8 cellular contexts compared by ENCODE assay signal in the genomic region with DNA sequence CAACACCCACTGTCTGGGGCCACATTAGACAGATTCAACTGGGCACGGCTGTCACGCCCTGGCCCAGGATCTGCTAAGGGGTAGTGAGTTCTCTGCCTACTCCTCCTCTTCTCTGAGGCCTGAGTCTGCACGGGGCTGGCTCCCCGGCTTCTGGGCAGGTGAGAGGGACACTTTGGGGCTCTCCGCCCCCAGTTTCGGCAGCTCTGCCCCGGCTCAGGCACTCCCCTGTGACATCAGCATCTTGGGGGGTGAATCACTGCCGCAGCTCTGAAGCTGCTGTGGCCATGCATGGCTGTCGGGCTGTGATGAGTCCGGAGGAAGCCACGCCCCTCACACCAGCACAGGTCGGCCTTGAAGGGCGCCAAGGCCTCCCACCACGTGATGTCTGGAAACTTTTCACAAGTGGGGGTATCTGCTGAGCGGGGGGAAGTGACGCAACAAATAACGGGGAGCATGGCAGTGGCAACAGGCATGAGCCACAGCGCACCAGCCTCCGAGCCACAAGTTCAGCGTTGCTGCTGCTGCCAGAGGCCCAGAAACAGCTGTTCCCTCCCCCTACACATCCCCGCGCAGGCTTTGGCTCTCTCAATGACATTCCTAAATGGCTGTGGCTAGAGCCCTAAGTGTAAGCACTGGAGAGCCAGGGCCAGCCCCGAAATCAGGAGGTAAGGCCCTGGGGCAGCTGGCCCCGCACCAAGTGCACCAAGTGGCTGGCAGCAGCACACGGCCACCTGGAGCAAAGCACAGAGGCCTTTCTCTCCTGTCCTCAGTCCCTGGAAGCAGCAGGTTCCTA. TPM values are rescaled to one million over a fixed set of nuclear protein-coding genes. Genes with fewer than 3 reads are reported as not detected.
A peak's percentile ranks its signal among the peaks of the same experiment; 100 is the strongest.
DNase-seq lines count a peak whose midpoint lies in the region; ATAC-seq, FAIRE-seq and TF ChIP-seq lines count a peak whose summit lies in the region.

No MANE protein-coding gene starts in this region.

- H3K27me3 ChIP-seq in left ventricle myocardium inferior (ENCODE audit: low read depth): no peaks in the 10 kb centered on the region

- peak overlapping the region; percentile 89 for H3K27ac ChIP-seq in left ventricle myocardium inferior (replicated peaks)

- no peak; the same call in 1 of the 2 replicates for TF ChIP-seq POLR2A in GM12891 (IDR thresholded peaks at IDR 0.05; ENCODE audit: low read depth, low read length)

- peak overlapping the region; percentile 53 for H3K4me3 ChIP-seq in left ventricle myocardium inferior

- intact Hi-C loops in left ventricle myocardium inferior (cut with micrococcal nuclease): no loop called here
- intact Hi-C loops in sciatic nerve (cut with DNase I): loop anchor here (10.0 kb wide), 1 partner anchor 95 kb away; no protein-coding TSS in a partner anchor

- FAIRE-seq in GM12891 (lab: Jason Lieb, UNC): peak; percentile 99

- DNase-seq in GM12891 (ENCODE audit: insufficient read length, low spot score) (peak; percentile 91), T-helper 2 cell (peak; percentile 66 to 98 (median 85)), amniotic stem cell (lab: John Stamatoyannopoulos, UW) (peak; percentile 70), left ventricle myocardium inferior (peak; percentile 83), sciatic nerve (ENCODE audit: low spot score) (peak; percentile 89), NCI-H526 treated with DMSO at 0.1 percent for 48 hours (lab: John Stamatoyannopoulos, UW) (no peak), NCI-H1092 (lab: John Stamatoyannopoulos, UW) (no peak)

- H3K9me3 ChIP-seq in left ventricle myocardium inferior (replicated peaks): no peaks in the 10 kb centered on the region

- ATAC-seq in HG02763 (IDR thresholded peaks at IDR 0.05; ENCODE audit: unreplicated experiment) (peak; percentile 63), sciatic nerve (peak; percentile 89)

- peaks cover 68% of the 10 kb centered on the region for H3K4me1 ChIP-seq in left ventricle myocardium inferior

- peaks cover 34% of the 10 kb centered on the region for H3K36me3 ChIP-seq in left ventricle myocardium inferior

- TF ChIP-seq CTCF in left ventricle myocardium inferior (IDR thresholded peaks at IDR 0.05; ENCODE audit: borderline replicate concordance): no peak

TF ChIP-seq in GM12891, 5 proteins besides CTCF, POLR2A, EP300 and RAD21:
- no peak for TF ChIP-seq POU2F2 (IDR thresholded peaks at IDR 0.05; ENCODE audit: low read depth, low read length)
- TF ChIP-seq PAX5 (IDR thresholded peaks at IDR 0.05; ENCODE audit: insufficient read depth, low read length, severe bottlenecking): peak; percentile 12
- no peak for TF ChIP-seq SPI1 (IDR thresholded peaks at IDR 0.05; ENCODE audit: low read depth, low read length)

RNA-seq across cellular contexts. Expression of a gene that starts 26.3 kb away (rescaled TPM):
- polyA plus RNA-seq in GM12891 (2012; ENCODE audit: low read depth, missing spikeins): 32.4 TPM
- 24.7 TPM for total RNA-seq in left ventricle myocardium inferior
- total RNA-seq in sciatic nerve: 37.7 TPM

RNA-seq across cellular contexts. Expression of a gene that starts 54.4 kb away (rescaled TPM):
- polyA plus RNA-seq in GM12891 (2012; ENCODE audit: low read depth, missing spikeins): 0.04 TPM
- total RNA-seq in left ventricle myocardium inferior (1.0 TPM), sciatic nerve (0.18 TPM)

Comparison
In these comparisons a context has a peak if more than half of its experiments do, and no peak if none do; other contexts are left out.
1. DNase-seq: peak in GM12891 (single experiment), T-helper 2 cell (5 of 5), amniotic stem cell (single experiment), left ventricle myocardium inferior (single experiment) and sciatic nerve (single experiment); none in NCI-H526 treated with DMSO at 0.1 percent for 48 hours (single experiment) and NCI-H1092 (single experiment).